36 cellular contexts compared by ENCODE assay signal in genomic region chr4:174871407-174871806, GRCh38. TPM values are rescaled to one million over a fixed set of nuclear protein-coding genes. Genes with fewer than 3 reads are reported as not detected.
"Had no signal": no experiment of that assay in that cellular context is flagged by ENCODE, and none has a peak within 500 bp of the region (broad histone marks: within the 10 kb centered on the region; RNA-seq: fewer than 3 reads in every experiment).

No MANE protein-coding gene starts in this region.

- H3K27me3 Mint-ChIP-seq: activated CD4-positive, alpha-beta T cell treated with anti-CD3 and anti-CD28 coated beads, Interleukin-2, amount 10 ng/mL, durations not matched to agents 24 days and 14 days; activated CD8-positive, alpha-beta T cell treated with anti-CD3 and anti-CD28 coated beads for 36 hours; activated naive CD4-positive, alpha-beta T cell treated with anti-CD3 and anti-CD28 coated beads, Interleukin-2, amount 10 ng/mL, durations not matched to agents 7 days and 5 days; activated naive CD8-positive, alpha-beta T cell; activated naive CD8-positive, alpha-beta T cell treated with anti-CD3 and anti-CD28 coated beads, Interleukin-2, amount 50 U/mL, for 24 hours; activated T-cell treated with anti-CD3 and anti-CD28 coated beads, Interleukin-2, amount 50 U/mL, for 24 hours; brain; central memory CD8-positive, alpha-beta T cell had no signal

- H3K4me3 ChIP-seq: K562, PC-9 had no signal

- H3K27ac ChIP-seq: PC-9, RWPE1, VCaP had no signal

- H3K9me3 Mint-ChIP-seq: activated CD4-positive, alpha-beta T cell treated with anti-CD3 and anti-CD28 coated beads, Interleukin-2, amount 10 ng/mL, durations not matched to agents 24 days and 14 days; activated CD8-positive, alpha-beta T cell treated with anti-CD3 and anti-CD28 coated beads for 36 hours; activated naive CD4-positive, alpha-beta T cell treated with anti-CD3 and anti-CD28 coated beads, Interleukin-2, amount 10 ng/mL, durations not matched to agents 7 days and 5 days had no signal

- H2AFZ ChIP-seq: PC-9 had no signal

- FAIRE-seq: K562, RCC 7860 had no signal

- ATAC-seq: activated CD8-positive, alpha-beta T cell treated with anti-CD3 and anti-CD28 coated beads for 36 hours; activated naive CD8-positive, alpha-beta T cell treated with anti-CD3 and anti-CD28 coated beads, Interleukin-2, amount 50 U/mL, for 24 hours; K562; Right ventricle myocardium inferior; SK-N-SH treated with all-trans-retinoic acid at 6 μM for 48 hours had no signal

- H3K4me1 Mint-ChIP-seq: activated CD4-positive, alpha-beta T cell treated with anti-CD3 and anti-CD28 coated beads, Interleukin-2, amount 10 ng/mL, durations not matched to agents 24 days and 14 days; activated naive CD4-positive, alpha-beta T cell treated with anti-CD3 and anti-CD28 coated beads, Interleukin-2, amount 10 ng/mL, durations not matched to agents 7 days and 5 days; activated naive CD8-positive, alpha-beta T cell treated with anti-CD3 and anti-CD28 coated beads, Interleukin-2, amount 50 U/mL, for 24 hours; brain; central memory CD8-positive, alpha-beta T cell had no signal

- H3K36me3 Mint-ChIP-seq: activated naive CD4-positive, alpha-beta T cell treated with anti-CD3 and anti-CD28 coated beads, Interleukin-2, amount 10 ng/mL, durations not matched to agents 7 days and 5 days; activated naive CD8-positive, alpha-beta T cell; brain had no signal

- H3K4me2 ChIP-seq: PC-9 had no signal

- H3K4me3 Mint-ChIP-seq: activated CD4-positive, alpha-beta T cell treated with anti-CD3 and anti-CD28 coated beads, Interleukin-2, amount 10 ng/mL, durations not matched to agents 24 days and 14 days; activated CD8-positive, alpha-beta T cell treated with anti-CD3 and anti-CD28 coated beads for 36 hours; activated naive CD4-positive, alpha-beta T cell treated with anti-CD3 and anti-CD28 coated beads, Interleukin-2, amount 10 ng/mL, durations not matched to agents 7 days and 5 days; activated naive CD8-positive, alpha-beta T cell; activated naive CD8-positive, alpha-beta T cell treated with anti-CD3 and anti-CD28 coated beads, Interleukin-2, amount 50 U/mL, for 24 hours; activated T-cell treated with anti-CD3 and anti-CD28 coated beads, Interleukin-2, amount 50 U/mL, for 24 hours; brain; central memory CD8-positive, alpha-beta T cell had no signal

- H3K27ac Mint-ChIP-seq: activated CD4-positive, alpha-beta T cell treated with anti-CD3 and anti-CD28 coated beads, Interleukin-2, amount 10 ng/mL, durations not matched to agents 24 days and 14 days; activated CD8-positive, alpha-beta T cell treated with anti-CD3 and anti-CD28 coated beads for 36 hours; activated naive CD4-positive, alpha-beta T cell treated with anti-CD3 and anti-CD28 coated beads, Interleukin-2, amount 10 ng/mL, durations not matched to agents 7 days and 5 days; activated naive CD8-positive, alpha-beta T cell; activated naive CD8-positive, alpha-beta T cell treated with anti-CD3 and anti-CD28 coated beads, Interleukin-2, amount 50 U/mL, for 24 hours; activated T-cell treated with anti-CD3 and anti-CD28 coated beads, Interleukin-2, amount 50 U/mL, for 24 hours; brain had no signal

- DNase-seq: activated CD4-positive, alpha-beta T cell treated with anti-CD3 and anti-CD28 coated beads for 1 hour; activated CD4-positive, alpha-beta T cell treated with anti-CD3 and anti-CD28 coated beads, Interleukin-2, amount 10 ng/mL, durations not matched to agents 24 days and 14 days; activated CD4-positive, alpha-beta T cell treated with anti-CD3 and anti-CD28 coated beads, Interleukin-2, amount 50 U/mL, for 4 hours; activated CD4-positive, CD25-positive, alpha-beta regulatory T cell; activated CD8-positive, alpha-beta T cell treated with anti-CD3 and anti-CD28 coated beads for 36 hours; activated effector memory CD4-positive, alpha-beta T cell treated with Interleukin-2 at 50 U/mL for 16 hours; activated naive CD4-positive, alpha-beta T cell treated with anti-CD3 and anti-CD28 coated beads, Interleukin-2, amount 10 ng/mL, durations not matched to agents 7 days and 5 days; activated naive CD8-positive, alpha-beta T cell treated with anti-CD3 and anti-CD28 coated beads, Interleukin-2, amount 50 U/mL, for 24 hours; activated T-cell treated with anti-CD3 and anti-CD28 coated beads, Interleukin-2, amount 50 U/mL, for 24 hours; anterior cingulate cortex; NCI-H1105; NCI-H1436; NCI-H1694; NCI-H1930; NCI-H2081 treated with DMSO at 0.1 percent for 48 hours; NCI-H226; NCI-H446 treated with DMSO at 0.1 percent for 48 hours; NCI-H524 treated with DMSO at 0.1 percent for 48 hours; PC-9; SIG-M5; SW 1271; T-helper 1 cell; T-helper 2 cell; T-helper 9 cell had no signal

RNA-seq across cellular contexts. Expression of gene GLRA3, which starts 42.4 kb away (rescaled TPM):
- total RNA-seq: activated CD4-positive, alpha-beta T cell treated with anti-CD3 and anti-CD28 coated beads, Interleukin-2, amount 10 ng/mL, durations not matched to agents 24 days and 14 days; activated CD8-positive, alpha-beta memory T cell treated with anti-CD3 and anti-CD28 coated beads for 36 hours; activated CD8-positive, alpha-beta T cell treated with anti-CD3 and anti-CD28 coated beads for 36 hours; M059J; Right ventricle myocardium inferior; SK-MEL-5 had no signal

RNA-seq across cellular contexts. Expression of gene ADAM29, which starts 46.8 kb away (rescaled TPM):
- total RNA-seq: activated CD4-positive, alpha-beta T cell treated with anti-CD3 and anti-CD28 coated beads, Interleukin-2, amount 10 ng/mL, durations not matched to agents 24 days and 14 days; activated CD8-positive, alpha-beta memory T cell treated with anti-CD3 and anti-CD28 coated beads for 36 hours; activated CD8-positive, alpha-beta T cell treated with anti-CD3 and anti-CD28 coated beads for 36 hours; K562; PC-9; Right ventricle myocardium inferior; SK-MEL-5 had no signal
- polyA plus RNA-seq: K562 had no signal
